18 cellular contexts compared by ENCODE assay signal in the genomic region with DNA sequence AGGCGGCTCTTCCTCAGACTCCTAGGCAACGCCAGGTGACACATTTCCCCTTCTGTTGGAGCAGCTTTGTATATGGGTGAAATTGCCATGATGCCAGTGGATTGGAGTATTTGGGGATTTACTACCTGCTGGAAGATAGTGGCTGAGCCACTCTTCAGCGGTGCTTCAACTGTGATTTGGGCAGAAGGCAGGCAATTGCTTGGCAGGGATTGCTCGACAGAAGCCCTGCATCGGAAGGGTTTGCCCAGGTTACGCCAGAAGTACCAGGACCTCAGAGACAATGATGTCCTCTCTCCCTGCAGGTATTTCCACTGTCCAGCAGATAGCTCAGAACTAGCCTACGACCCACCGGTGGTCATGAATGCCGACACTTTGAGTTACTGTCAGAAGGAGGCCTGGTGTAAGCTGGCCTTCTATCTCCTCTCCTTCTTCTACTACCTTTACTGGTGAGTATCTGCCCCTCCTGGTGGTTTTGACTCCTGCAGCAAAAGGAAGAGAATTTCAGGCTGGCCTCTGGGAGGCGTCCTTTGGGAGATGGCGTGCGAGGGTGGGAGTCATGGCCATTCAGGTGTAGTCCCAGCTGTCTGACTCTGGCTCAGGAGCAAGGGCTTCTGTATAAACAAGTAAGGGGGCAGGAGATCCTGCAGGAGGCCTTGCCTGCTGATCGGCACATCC.
DNase-seq lines count a peak whose midpoint lies in the region; ATAC-seq and TF ChIP-seq lines count a peak whose summit lies in the region.
"Had no signal": no experiment of that assay in that cellular context is flagged by ENCODE, and none has a peak within 500 bp of the region (broad histone marks: within the 10 kb centered on the region; RNA-seq: fewer than 3 reads in every experiment).

No MANE protein-coding gene starts in this region.

- H3K4me1 ChIP-seq in BLaER1 (peaks cover 60% of the 10 kb centered on the region), H9 (ENCODE audit: insufficient read depth, low read length) (peaks cover 12% of the 10 kb centered on the region; the same call in 1 of the 2 replicates), right lobe of liver (peaks cover 0 to 31% (median 14%) of the 10 kb centered on the region in 4 donors), upper lobe of right lung (peaks cover 9% of the 10 kb centered on the region), Peyer's patch (peaks cover 0 to 8% (median 0%) of the 10 kb centered on the region in 4 donors)
- H3K4me1 ChIP-seq: body of pancreas had no signal

- H2BK12ac ChIP-seq in H9 (ENCODE audit: insufficient read length, low read depth, low read length) = no peak overlapping the region

- TF ChIP-seq CTCF in H9 (conservative IDR thresholded peaks at IDR 0.05) (peak; percentile 70), brain (conservative IDR thresholded peaks at IDR 0.05) (no peak), right lobe of liver (IDR thresholded peaks at IDR 0.05) (no peak), upper lobe of right lung (IDR thresholded peaks at IDR 0.05) (no peak), Peyer's patch (IDR thresholded peaks at IDR 0.05) (no peak)

- H3T11ph ChIP-seq in H9 (ENCODE audit: low read length) = no peak overlapping the region

- no peak overlapping the region for H4K8ac ChIP-seq in H9 (replicated peaks; ENCODE audit: insufficient read length, low read depth, low read length)

- H3K9me3 Mint-ChIP-seq in H9 (no peaks in the 10 kb centered on the region), brain (no peaks in the 10 kb centered on the region)

- no peak overlapping the region for H3K18ac ChIP-seq in H9 (ENCODE audit: insufficient read length, low read depth, low read length)

- H3K36me3 ChIP-seq in BLaER1 (no peaks in the 10 kb centered on the region), right lobe of liver (no peaks in the 10 kb centered on the region), upper lobe of right lung (no peaks in the 10 kb centered on the region), Peyer's patch (no peaks in the 10 kb centered on the region)
- H3K36me3 ChIP-seq: gastroesophageal sphincter, prostate gland, thyroid gland had no signal

- H3K9me3 ChIP-seq in BLaER1 (no peaks in the 10 kb centered on the region), H9 (ENCODE audit: control insufficient read depth, low read depth, low read length) (no peaks in the 10 kb centered on the region), right lobe of liver (no peaks in the 10 kb centered on the region), upper lobe of right lung (no peaks in the 10 kb centered on the region), Peyer's patch (no peaks in the 10 kb centered on the region)
- H3K9me3 ChIP-seq: body of pancreas, gastroesophageal sphincter, prostate gland, thyroid gland had no signal

- no CpG with 5 or more reads among the region's 13 CpGs for WGBS in H9 (ENCODE audit: extremely low coverage, insufficient read length, low lambda C conversion rate)
- 90% methylated on average over 6 of the region's 13 CpGs for WGBS in right lobe of liver (ENCODE audit: insufficient coverage, low coverage, low lambda C conversion rate, missing lambda C conversion rate)

- no peaks in the 10 kb centered on the region for H3K79me2 ChIP-seq in H9 (ENCODE audit: insufficient read depth, low read length)

- no peak overlapping the region for H2AK5ac ChIP-seq in H9 (ENCODE audit: insufficient read length, low read length)

- H3K14ac ChIP-seq in H9 (ENCODE audit: insufficient read depth, low read length) = no peak overlapping the region

- H4K91ac ChIP-seq in H9 (ENCODE audit: insufficient read length, low read depth, low read length) = no peak overlapping the region

- no peak overlapping the region for H2BK120ac ChIP-seq in H9 (ENCODE audit: low read depth, low read length, poor library complexity, severe bottlenecking)

- no peak overlapping the region; the same call in 1 of the 2 replicates for H3K4me3 ChIP-seq in BLaER1
- H3K4me3 ChIP-seq in right lobe of liver = no peak overlapping the region
- no peak overlapping the region for H3K4me3 ChIP-seq in upper lobe of right lung
- no peak overlapping the region for H3K4me3 ChIP-seq in Peyer's patch
- H3K4me3 ChIP-seq: body of pancreas, gastroesophageal sphincter, prostate gland, thyroid gland had no signal

- H3K9ac ChIP-seq in BLaER1 = no peak overlapping the region
- H3K9ac ChIP-seq in H9 (ENCODE audit: extremely low read depth, insufficient read length, low read length) = no peak overlapping the region

- H2BK20ac ChIP-seq in H9 (ENCODE audit: low read depth, low read length, poor library complexity, severe bottlenecking) = no peak overlapping the region

- TF ChIP-seq POLR2A in right lobe of liver (IDR thresholded peaks at IDR 0.05) = no peak
- TF ChIP-seq POLR2A in Peyer's patch (IDR thresholded peaks at IDR 0.05) = no peak

- H4K20me1 ChIP-seq in BLaER1 (no peaks in the 10 kb centered on the region), H9 (ENCODE audit: control insufficient read depth, insufficient read depth, insufficient read length) (no peaks in the 10 kb centered on the region)

- no peaks in the 10 kb centered on the region for H3K79me1 ChIP-seq in H9 (ENCODE audit: insufficient read depth, low read depth, low read length, poor library complexity, severe bottlenecking)

- H3K27me3 ChIP-seq in BLaER1 = no peaks in the 10 kb centered on the region
- no peaks in the 10 kb centered on the region for H3K27me3 ChIP-seq in H9 (ENCODE audit: insufficient read depth, low read length)
- no peaks in the 10 kb centered on the region for H3K27me3 ChIP-seq in right lobe of liver
- no peaks in the 10 kb centered on the region for H3K27me3 ChIP-seq in upper lobe of right lung
- H3K27me3 ChIP-seq in Peyer's patch = no peaks in the 10 kb centered on the region
- H3K27me3 ChIP-seq: body of pancreas, gastroesophageal sphincter, thyroid gland had no signal

- ATAC-seq in right lobe of liver (no peak), upper lobe of right lung (no peak), GM19397 (IDR thresholded peaks at IDR 0.05; ENCODE audit: unreplicated experiment) (no peak)
- ATAC-seq: body of pancreas, gastroesophageal sphincter had no signal

- H3K23ac ChIP-seq in H9 (ENCODE audit: insufficient read length, low read depth, low read length) = no peak overlapping the region

- H2AFZ ChIP-seq in H9 (ENCODE audit: low read length) = no peak overlapping the region

- no peaks in the 10 kb centered on the region for H3K23me2 ChIP-seq in H9 (ENCODE audit: insufficient read length, low read depth, low read length, poor library complexity, severe bottlenecking)

- H3K4ac ChIP-seq in H9 (ENCODE audit: low read depth, low read length) = no peak overlapping the region

- no peak overlapping the region for H4K5ac ChIP-seq in H9 (ENCODE audit: insufficient read length, low read depth, low read length)

- H3K4me2 ChIP-seq in BLaER1 (peak overlapping the region; percentile 89), H9 (ENCODE audit: insufficient read depth, insufficient read length, low read length) (no peak overlapping the region)

- DNase-seq in H9 (peak; percentile 71), right lobe of liver (no peak), upper lobe of right lung (no peak), Peyer's patch (no peak), GDM1 (lab: John Stamatoyannopoulos, UW) (no peak)
- DNase-seq: activated gamma-delta T cell treated with Interleukin-2 at 50 U/mL for 16 hours; body of pancreas; effector CD8-positive, alpha-beta T cell; HCEC 1CT; kidney glomerular epithelial cell; NCI-H187 treated with DMSO at 0.1 percent for 48 hours; NK-92 treated with Interleukin-12 subunit alpha and Interleukin-12 subunit beta, amount 100 ng/mL, for 24 hours; thyroid gland had no signal

- no peaks in the 10 kb centered on the region for H3K36me3 Mint-ChIP-seq in H9 (ENCODE audit: insufficient read depth in 1 of 3, low read depth in 3 of 3)
- H3K36me3 Mint-ChIP-seq in brain = no peaks in the 10 kb centered on the region

- intact Hi-C loops in right lobe of liver (cut with DNase I) = no loop called here
- intact Hi-C loops in upper lobe of right lung (cut with DNase I) = no loop called here

- no peak overlapping the region for H2BK5ac ChIP-seq in H9 (ENCODE audit: insufficient read length, low read length)

- H3K27ac Mint-ChIP-seq in H9 (no peak overlapping the region), brain (peak overlapping the region in 3 of 5 experiments; percentile 71 to 91 (median 71))

- H3K27ac ChIP-seq in BLaER1 (no peak overlapping the region), H9 (ENCODE audit: insufficient read length, low read depth, low read length) (no peak overlapping the region), right lobe of liver (peak overlapping the region in 2 of 3 donors; percentile 86 to 90), upper lobe of right lung (no peak overlapping the region), Peyer's patch (no peak overlapping the region)
- H3K27ac ChIP-seq: body of pancreas, thyroid gland had no signal

- peaks cover 12% of the 10 kb centered on the region for H3K27me3 Mint-ChIP-seq in H9 (ENCODE audit: low read depth)
- H3K27me3 Mint-ChIP-seq in brain = peaks cover 6% of the 10 kb centered on the region

- H3K4me1 Mint-ChIP-seq in H9 = peaks cover 58 to 65% of the 10 kb centered on the region in 2 experiments
- peaks cover 60% of the 10 kb centered on the region for H3K4me1 Mint-ChIP-seq in brain

- no peak overlapping the region for H3K56ac ChIP-seq in H9 (ENCODE audit: insufficient read length, low read depth, low read length)

- H2BK15ac ChIP-seq in H9 (ENCODE audit: low read depth, low read length) = no peak overlapping the region

- H3K4me3 Mint-ChIP-seq in H9 (no peak overlapping the region; a peak in 1 of 5 replicates), brain (no peak overlapping the region)

Comparison
In these comparisons a context has a peak if more than half of its experiments do, and no peak if none do; other contexts are left out.
1. H3K27ac ChIP-seq: peak in right lobe of liver (2 of 3); none in BLaER1 (single experiment), H9 (single experiment), upper lobe of right lung (single experiment) and Peyer's patch (0 of 4).
2. H3K27ac Mint-ChIP-seq: peak in brain (3 of 5); none in H9 (0 of 3).